Comparison of ENCODE assay signal across 18 cellular contexts in genomic region chr4:24607338-24607737, GRCh38.
"Had no signal": no experiment of that assay in that cellular context is flagged by ENCODE, and none has a peak within 500 bp of the region (broad histone marks: within the 10 kb centered on the region; RNA-seq: fewer than 3 reads in every experiment).

No MANE protein-coding gene starts in this region.

- DNase-seq: activated CD4-positive, alpha-beta T cell treated with anti-CD3 and anti-CD28 coated beads, Interleukin-2, amount 10 ng/mL, durations not matched to agents 24 days and 14 days; activated CD4-positive, CD25-positive, alpha-beta regulatory T cell; activated CD8-positive, alpha-beta T cell treated with anti-CD3 and anti-CD28 coated beads for 36 hours; activated naive CD4-positive, alpha-beta T cell treated with Interleukin-2 at 50 U/mL for 16 hours; activated naive CD8-positive, alpha-beta T cell treated with anti-CD3 and anti-CD28 coated beads, Interleukin-2, amount 10 ng/mL, durations not matched to agents 7 days and 5 days; activated T-cell treated with anti-CD3 and anti-CD28 coated beads, Interleukin-2, amount 50 U/mL, for 1 hour; central memory CD4-positive, alpha-beta T cell; colonic mucosa; effector CD4-positive, alpha-beta T cell; kidney; mesendoderm; naive thymus-derived CD8-positive, alpha-beta T cell; psoas muscle; right lobe of liver; stimulated activated CD4-positive, alpha-beta T cell treated with anti-CD3 and anti-CD28 coated beads, Interleukin-4, amount 100 ng/mL, for 4 hours; T1000 had no signal

- H3K4me1 ChIP-seq: colonic mucosa, psoas muscle, right lobe of liver had no signal

- H3K4me3 ChIP-seq: colonic mucosa, psoas muscle, right lobe of liver had no signal

- H3K27ac ChIP-seq: colonic mucosa, psoas muscle, right lobe of liver had no signal

- H3K36me3 ChIP-seq: colonic mucosa, right lobe of liver had no signal

- H3K9me3 ChIP-seq: colonic mucosa, psoas muscle, right lobe of liver had no signal

- H3K27me3 ChIP-seq: colonic mucosa, right lobe of liver had no signal

- ATAC-seq: activated CD8-positive, alpha-beta T cell treated with anti-CD3 and anti-CD28 coated beads for 36 hours; activated T-helper 17 cell treated with anti-CD3 and anti-CD28 coated beads, Interleukin-2, amount 50 U/mL, for 72 hours; naive thymus-derived CD8-positive, alpha-beta T cell; psoas muscle; right lobe of liver; stimulated activated memory B cell treated with anti-CD40 and anti-IgM and Interleukin-4, amounts not matched to agents 10 μg/mL and 1 μg/mL and 100 μg/mL, for 72 hours had no signal
